In genomic region chr1:8583031-8583430, GRCh38 we compare ENCODE assay signal across 2 cellular contexts.
TF ChIP-seq lines count a peak whose summit lies in the region.

No MANE protein-coding gene starts in this region.

TF ChIP-seq in GM23338, 12 proteins besides CTCF, POLR2A, EP300 and RAD21 (continued from another document):
- TF ChIP-seq JUNB (IDR thresholded peaks at IDR 0.05; ENCODE audit: unreplicated experiment) = no peak
- TF ChIP-seq ETS1 (IDR thresholded peaks at IDR 0.05) = no peak
- TF ChIP-seq ZNF114 (CRISPR knock-in tag; IDR thresholded peaks at IDR 0.05) = no peak
- TF ChIP-seq STAT1 (IDR thresholded peaks at IDR 0.05; ENCODE audit: unreplicated experiment) = no peak
- TF ChIP-seq REST (IDR thresholded peaks at IDR 0.05; ENCODE audit: unreplicated experiment) = no peak
- no peak for TF ChIP-seq CREB1 (CRISPR knock-in tag; IDR thresholded peaks at IDR 0.05; ENCODE audit: low read depth)
- TF ChIP-seq NANOG (IDR thresholded peaks at IDR 0.05; ENCODE audit: borderline replicate concordance) = no peak
- no peak for TF ChIP-seq POLR2AphosphoS5 (IDR thresholded peaks at IDR 0.05; ENCODE audit: low read depth)
- TF ChIP-seq, protein P1, sequence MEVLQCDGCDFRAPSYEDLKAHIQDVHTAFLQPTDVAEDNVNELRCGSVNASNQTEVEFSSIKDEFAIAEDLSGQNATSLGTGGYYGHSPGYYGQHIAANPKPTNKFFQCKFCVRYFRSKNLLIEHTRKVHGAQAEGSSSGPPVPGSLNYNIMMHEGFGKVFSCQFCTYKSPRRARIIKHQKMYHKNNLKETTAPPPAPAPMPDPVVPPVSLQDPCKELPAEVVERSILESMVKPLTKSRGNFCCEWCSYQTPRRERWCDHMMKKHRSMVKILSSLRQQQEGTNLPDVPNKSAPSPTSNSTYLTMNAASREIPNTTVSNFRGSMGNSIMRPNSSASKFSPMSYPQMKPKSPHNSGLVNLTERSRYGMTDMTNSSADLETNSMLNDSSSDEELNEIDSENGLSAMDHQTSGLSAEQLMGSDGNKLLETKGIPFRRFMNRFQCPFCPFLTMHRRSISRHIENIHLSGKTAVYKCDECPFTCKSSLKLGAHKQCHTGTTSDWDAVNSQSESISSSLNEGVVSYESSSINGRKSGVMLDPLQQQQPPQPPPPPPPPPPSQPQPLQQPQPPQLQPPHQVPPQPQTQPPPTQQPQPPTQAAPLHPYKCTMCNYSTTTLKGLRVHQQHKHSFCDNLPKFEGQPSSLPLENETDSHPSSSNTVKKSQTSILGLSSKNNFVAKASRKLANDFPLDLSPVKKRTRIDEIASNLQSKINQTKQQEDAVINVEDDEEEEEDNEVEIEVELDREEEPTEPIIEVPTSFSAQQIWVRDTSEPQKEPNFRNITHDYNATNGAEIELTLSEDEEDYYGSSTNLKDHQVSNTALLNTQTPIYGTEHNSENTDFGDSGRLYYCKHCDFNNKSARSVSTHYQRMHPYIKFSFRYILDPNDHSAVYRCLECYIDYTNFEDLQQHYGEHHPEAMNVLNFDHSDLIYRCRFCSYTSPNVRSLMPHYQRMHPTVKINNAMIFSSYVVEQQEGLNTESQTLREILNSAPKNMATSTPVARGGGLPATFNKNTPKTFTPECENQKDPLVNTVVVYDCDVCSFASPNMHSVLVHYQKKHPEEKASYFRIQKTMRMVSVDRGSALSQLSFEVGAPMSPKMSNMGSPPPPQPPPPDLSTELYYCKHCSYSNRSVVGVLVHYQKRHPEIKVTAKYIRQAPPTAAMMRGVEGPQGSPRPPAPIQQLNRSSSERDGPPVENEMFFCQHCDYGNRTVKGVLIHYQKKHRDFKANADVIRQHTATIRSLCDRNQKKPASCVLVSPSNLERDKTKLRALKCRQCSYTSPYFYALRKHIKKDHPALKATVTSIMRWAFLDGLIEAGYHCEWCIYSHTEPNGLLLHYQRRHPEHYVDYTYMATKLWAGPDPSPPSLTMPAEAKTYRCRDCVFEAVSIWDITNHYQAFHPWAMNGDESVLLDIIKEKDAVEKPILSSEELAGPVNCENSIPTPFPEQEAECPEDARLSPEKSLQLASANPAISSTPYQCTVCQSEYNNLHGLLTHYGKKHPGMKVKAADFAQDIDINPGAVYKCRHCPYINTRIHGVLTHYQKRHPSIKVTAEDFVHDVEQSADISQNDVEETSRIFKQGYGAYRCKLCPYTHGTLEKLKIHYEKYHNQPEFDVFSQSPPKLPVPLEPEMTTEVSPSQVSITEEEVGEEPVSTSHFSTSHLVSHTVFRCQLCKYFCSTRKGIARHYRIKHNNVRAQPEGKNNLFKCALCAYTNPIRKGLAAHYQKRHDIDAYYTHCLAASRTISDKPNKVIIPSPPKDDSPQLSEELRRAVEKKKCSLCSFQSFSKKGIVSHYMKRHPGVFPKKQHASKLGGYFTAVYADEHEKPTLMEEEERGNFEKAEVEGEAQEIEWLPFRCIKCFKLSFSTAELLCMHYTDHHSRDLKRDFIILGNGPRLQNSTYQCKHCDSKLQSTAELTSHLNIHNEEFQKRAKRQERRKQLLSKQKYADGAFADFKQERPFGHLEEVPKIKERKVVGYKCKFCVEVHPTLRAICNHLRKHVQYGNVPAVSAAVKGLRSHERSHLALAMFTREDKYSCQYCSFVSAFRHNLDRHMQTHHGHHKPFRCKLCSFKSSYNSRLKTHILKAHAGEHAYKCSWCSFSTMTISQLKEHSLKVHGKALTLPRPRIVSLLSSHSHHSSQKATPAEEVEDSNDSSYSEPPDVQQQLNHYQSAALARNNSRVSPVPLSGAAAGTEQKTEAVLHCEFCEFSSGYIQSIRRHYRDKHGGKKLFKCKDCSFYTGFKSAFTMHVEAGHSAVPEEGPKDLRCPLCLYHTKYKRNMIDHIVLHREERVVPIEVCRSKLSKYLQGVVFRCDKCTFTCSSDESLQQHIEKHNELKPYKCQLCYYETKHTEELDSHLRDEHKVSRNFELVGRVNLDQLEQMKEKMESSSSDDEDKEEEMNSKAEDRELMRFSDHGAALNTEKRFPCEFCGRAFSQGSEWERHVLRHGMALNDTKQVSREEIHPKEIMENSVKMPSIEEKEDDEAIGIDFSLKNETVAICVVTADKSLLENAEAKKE (CRISPR knock-in tag; IDR thresholded peaks at IDR 0.05) = no peak
- no peak for TF ChIP-seq EZH2phosphoT487 (IDR thresholded peaks at IDR 0.05; ENCODE audit: unreplicated experiment)

TF ChIP-seq in K562, 482 proteins besides CTCF, POLR2A, EP300 and RAD21 (continued from another document):
- no peak for TF ChIP-seq NKRF (IDR thresholded peaks at IDR 0.05; ENCODE audit: borderline replicate concordance)
- TF ChIP-seq, protein P2, sequence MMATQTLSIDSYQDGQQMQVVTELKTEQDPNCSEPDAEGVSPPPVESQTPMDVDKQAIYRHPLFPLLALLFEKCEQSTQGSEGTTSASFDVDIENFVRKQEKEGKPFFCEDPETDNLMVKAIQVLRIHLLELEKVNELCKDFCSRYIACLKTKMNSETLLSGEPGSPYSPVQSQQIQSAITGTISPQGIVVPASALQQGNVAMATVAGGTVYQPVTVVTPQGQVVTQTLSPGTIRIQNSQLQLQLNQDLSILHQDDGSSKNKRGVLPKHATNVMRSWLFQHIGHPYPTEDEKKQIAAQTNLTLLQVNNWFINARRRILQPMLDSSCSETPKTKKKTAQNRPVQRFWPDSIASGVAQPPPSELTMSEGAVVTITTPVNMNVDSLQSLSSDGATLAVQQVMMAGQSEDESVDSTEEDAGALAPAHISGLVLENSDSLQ (IDR thresholded peaks at IDR 0.05) = no peak
